1 cellular context compared by ENCODE assay signal in the genomic region with DNA sequence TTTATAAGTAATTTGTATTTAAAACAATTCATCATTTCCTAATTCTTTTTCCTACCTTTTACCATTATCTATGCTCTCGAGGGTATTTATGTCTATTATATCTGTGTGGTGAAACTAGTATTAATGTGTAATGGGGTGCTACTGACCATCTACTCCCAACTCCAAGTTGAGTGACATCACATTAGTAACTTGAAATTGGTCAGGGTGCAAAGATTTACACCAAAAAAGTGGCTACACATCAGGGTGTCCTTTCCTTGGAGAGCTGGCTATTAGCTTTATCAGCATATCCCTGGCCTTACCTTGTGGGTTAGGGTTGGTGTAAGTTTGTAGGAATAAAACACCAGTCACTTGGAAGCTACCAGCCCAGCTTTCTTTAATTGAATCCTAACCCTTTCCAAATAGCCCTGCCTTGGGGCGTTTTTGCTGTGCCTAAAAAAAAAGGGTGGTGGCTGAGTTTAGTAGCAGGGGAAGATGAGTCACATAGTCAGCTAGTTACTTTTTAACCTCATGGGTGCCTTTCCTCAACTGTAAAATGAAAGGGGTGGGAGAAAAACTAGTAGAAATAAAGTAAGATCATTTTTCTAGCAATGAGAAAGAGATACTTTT.
TF ChIP-seq lines count a peak whose summit lies in the region.

No MANE protein-coding gene starts in this region.

TF ChIP-seq in GM23338, 12 proteins besides CTCF, POLR2A, EP300 and RAD21 (continued from another document):
- TF ChIP-seq, protein P1, sequence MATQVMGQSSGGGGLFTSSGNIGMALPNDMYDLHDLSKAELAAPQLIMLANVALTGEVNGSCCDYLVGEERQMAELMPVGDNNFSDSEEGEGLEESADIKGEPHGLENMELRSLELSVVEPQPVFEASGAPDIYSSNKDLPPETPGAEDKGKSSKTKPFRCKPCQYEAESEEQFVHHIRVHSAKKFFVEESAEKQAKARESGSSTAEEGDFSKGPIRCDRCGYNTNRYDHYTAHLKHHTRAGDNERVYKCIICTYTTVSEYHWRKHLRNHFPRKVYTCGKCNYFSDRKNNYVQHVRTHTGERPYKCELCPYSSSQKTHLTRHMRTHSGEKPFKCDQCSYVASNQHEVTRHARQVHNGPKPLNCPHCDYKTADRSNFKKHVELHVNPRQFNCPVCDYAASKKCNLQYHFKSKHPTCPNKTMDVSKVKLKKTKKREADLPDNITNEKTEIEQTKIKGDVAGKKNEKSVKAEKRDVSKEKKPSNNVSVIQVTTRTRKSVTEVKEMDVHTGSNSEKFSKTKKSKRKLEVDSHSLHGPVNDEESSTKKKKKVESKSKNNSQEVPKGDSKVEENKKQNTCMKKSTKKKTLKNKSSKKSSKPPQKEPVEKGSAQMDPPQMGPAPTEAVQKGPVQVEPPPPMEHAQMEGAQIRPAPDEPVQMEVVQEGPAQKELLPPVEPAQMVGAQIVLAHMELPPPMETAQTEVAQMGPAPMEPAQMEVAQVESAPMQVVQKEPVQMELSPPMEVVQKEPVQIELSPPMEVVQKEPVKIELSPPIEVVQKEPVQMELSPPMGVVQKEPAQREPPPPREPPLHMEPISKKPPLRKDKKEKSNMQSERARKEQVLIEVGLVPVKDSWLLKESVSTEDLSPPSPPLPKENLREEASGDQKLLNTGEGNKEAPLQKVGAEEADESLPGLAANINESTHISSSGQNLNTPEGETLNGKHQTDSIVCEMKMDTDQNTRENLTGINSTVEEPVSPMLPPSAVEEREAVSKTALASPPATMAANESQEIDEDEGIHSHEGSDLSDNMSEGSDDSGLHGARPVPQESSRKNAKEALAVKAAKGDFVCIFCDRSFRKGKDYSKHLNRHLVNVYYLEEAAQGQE (IDR thresholded peaks at IDR 0.05; ENCODE audit: unreplicated experiment) = no peak
- TF ChIP-seq POLR2AphosphoS5 (IDR thresholded peaks at IDR 0.05; ENCODE audit: low read depth) (no peak), EZH2phosphoT487 (IDR thresholded peaks at IDR 0.05; ENCODE audit: unreplicated experiment) (no peak), STAT1 (IDR thresholded peaks at IDR 0.05; ENCODE audit: unreplicated experiment) (no peak)
